23 cellular contexts compared by ENCODE assay signal in genomic region chr1:223872308-223872878, GRCh38. TPM values are rescaled to one million over a fixed set of nuclear protein-coding genes. Genes with fewer than 3 reads are reported as not detected.
DNase-seq lines count a peak whose midpoint lies in the region; ATAC-seq and TF ChIP-seq lines count a peak whose summit lies in the region.
"Had no signal": no experiment of that assay in that cellular context is flagged by ENCODE, and none has a peak within 500 bp of the region (broad histone marks: within the 10 kb centered on the region; RNA-seq: fewer than 3 reads in every experiment).

No MANE protein-coding gene starts in this region.

- DNase-seq in SK-N-SH, result no peak
- DNase-seq in dedifferentiated amniotic fluid mesenchymal stem cell (ENCODE audit: extremely low spot score), result peak; percentile 16
- DNase-seq in lower lobe of right lung, result no peak
- DNase-seq in cerebellar cortex (ENCODE audit: low spot score), result no peak
- no peak for DNase-seq in coronary artery (ENCODE audit: low spot score)
- DNase-seq in cerebellum (ENCODE audit: low spot score), result no peak
- DNase-seq in NCI-H2171 (lab: John Stamatoyannopoulos, UW), result no peak
- DNase-seq: activated CD4-positive, alpha-beta T cell treated with anti-CD3 and anti-CD28 coated beads for 4 hours; activated naive CD4-positive, alpha-beta T cell treated with anti-CD3 and anti-CD28 coated beads for 36 hours; COR-L47; DMS79; dorsolateral prefrontal cortex; H7; Kasumi-1; left ventricle myocardium superior; NCI-H1694; right cardiac atrium; RPMI8226; stimulated activated naive CD8-positive, alpha-beta T cell treated with anti-CD3 and anti-CD28 coated beads, Interleukin-15, Interleukin-2, amounts not matched to agents 100 U/mL and 50 U/mL, for 24 hours had no signal

- ATAC-seq in SK-N-SH treated with all-trans-retinoic acid at 6 μM for 48 hours (peak; percentile 22; the same call in 2 of the 3 replicates), lower lobe of right lung (peak; percentile 23 to 69)
- ATAC-seq: gastroesophageal sphincter; GM12878; left ventricle myocardium superior; right cardiac atrium; stimulated activated naive CD8-positive, alpha-beta T cell treated with anti-CD3 and anti-CD28 coated beads, Interleukin-15, Interleukin-2, amounts not matched to agents 100 U/mL and 50 U/mL, for 24 hours had no signal

- no peak overlapping the region for H3K4me2 ChIP-seq in SK-N-SH

- CTCF ChIA-PET in SK-N-SH (lab: Yijun Ruan, JAX), result interaction anchor here (0.5 kb wide), 1 partner anchor 1055 kb away, joined by 3 read pairs; no protein-coding TSS in a partner anchor

- H3K4me3 ChIP-seq in SK-N-SH (ENCODE audit: low read depth in 2 of 2, low read length in 1 of 2), result no peak overlapping the region
- no peak overlapping the region for H3K4me3 ChIP-seq in lower lobe of right lung
- no peak overlapping the region for H3K4me3 ChIP-seq in coronary artery
- H3K4me3 ChIP-seq: dorsolateral prefrontal cortex, gastroesophageal sphincter, GM12878 had no signal

- H3K79me2 ChIP-seq in SK-N-SH (ENCODE audit: insufficient read depth), result no peaks in the 10 kb centered on the region
- H3K79me2 ChIP-seq: parathyroid adenoma had no signal

- H3K27me3 ChIP-seq in SK-N-SH (ENCODE audit: insufficient read depth), result no peaks in the 10 kb centered on the region; the same call in 1 of the 2 replicates
- no peaks in the 10 kb centered on the region for H3K27me3 ChIP-seq in lower lobe of right lung (ENCODE audit: low read depth)

- no peak overlapping the region for H2AFZ ChIP-seq in SK-N-SH (ENCODE audit: low read depth)
- H2AFZ ChIP-seq: parathyroid adenoma had no signal

- POLR2A ChIA-PET in SK-N-SH (lab: Yijun Ruan, JAX), result no interaction called here

- H3K36me3 ChIP-seq in SK-N-SH (replicated peaks in 1 of 2; ENCODE audit: control insufficient read depth in 1 of 2, insufficient read depth in 2 of 2, low read length in 1 of 2) (no peaks in the 10 kb centered on the region), lower lobe of right lung (no peaks in the 10 kb centered on the region)
- H3K36me3 ChIP-seq: gastroesophageal sphincter had no signal

- H3K9me2 ChIP-seq in SK-N-SH, result no peaks in the 10 kb centered on the region

- no peak for TF ChIP-seq EP300 in SK-N-SH (IDR thresholded peaks at IDR 0.05; ENCODE audit: borderline replicate concordance in 1 of 2, low read depth in 1 of 2, low read length in 1 of 2)

- H3K27ac ChIP-seq in SK-N-SH (ENCODE audit: low read depth in 2 of 2, low read length in 1 of 2) (no peak overlapping the region), lower lobe of right lung (no peak overlapping the region), coronary artery (no peak overlapping the region)
- H3K27ac ChIP-seq: dorsolateral prefrontal cortex, gastroesophageal sphincter, parathyroid adenoma had no signal

- H4K20me1 ChIP-seq in SK-N-SH (ENCODE audit: insufficient read depth), result no peaks in the 10 kb centered on the region

- no peaks in the 10 kb centered on the region for H3F3A ChIP-seq in SK-N-SH (replicated peaks; ENCODE audit: insufficient read depth)

- no peaks in the 10 kb centered on the region for H3K9me3 ChIP-seq in SK-N-SH
- H3K9me3 ChIP-seq in lower lobe of right lung, result no peaks in the 10 kb centered on the region
- H3K9me3 ChIP-seq: gastroesophageal sphincter had no signal

- no peak overlapping the region for H3K9ac ChIP-seq in SK-N-SH
- H3K9ac ChIP-seq: parathyroid adenoma had no signal

- no peak for TF ChIP-seq CTCF in SK-N-SH (IDR thresholded peaks at IDR 0.05)
- TF ChIP-seq CTCF in lower lobe of right lung (IDR thresholded peaks at IDR 0.05), result no peak
- no peak for TF ChIP-seq CTCF in coronary artery (IDR thresholded peaks at IDR 0.05)

- WGBS in SK-N-SH (ENCODE audit: low lambda C conversion rate), result 87% methylated on average over 5 of the region's 5 CpGs

- TF ChIP-seq RAD21 in SK-N-SH (IDR thresholded peaks at IDR 0.05; ENCODE audit: low read length), result no peak

- H3K4me1 ChIP-seq in SK-N-SH (ENCODE audit: control insufficient read depth in 1 of 2, insufficient read depth in 2 of 2, low read depth in 1 of 2, low read length in 1 of 2), result no peaks in the 10 kb centered on the region; a peak in 2 of 4 replicates
- peaks cover 4% of the 10 kb centered on the region for H3K4me1 ChIP-seq in lower lobe of right lung
- H3K4me1 ChIP-seq: gastroesophageal sphincter had no signal

- intact Hi-C loops in lower lobe of right lung (cut with DNase I), result no loop called here

TF ChIP-seq in SK-N-SH treated with all-trans-retinoic acid at 6 μM for 48 hours, 23 proteins besides CTCF, POLR2A, EP300 and RAD21:
- TF ChIP-seq ZFP3 (CRISPR knock-in tag; IDR thresholded peaks at IDR 0.05), result no peak
- TF ChIP-seq SNAI2 (CRISPR knock-in tag; IDR thresholded peaks at IDR 0.05), result no peak
- TF ChIP-seq ZNF565 (CRISPR knock-in tag; conservative IDR thresholded peaks at IDR 0.05; ENCODE audit: low read depth), result no peak
- no peak for TF ChIP-seq BACH2 (CRISPR knock-in tag; IDR thresholded peaks at IDR 0.05; ENCODE audit: borderline replicate concordance)
- no peak for TF ChIP-seq ISL1 (CRISPR knock-in tag; IDR thresholded peaks at IDR 0.05)
- TF ChIP-seq RARB (CRISPR knock-in tag; IDR thresholded peaks at IDR 0.05), result no peak
- TF ChIP-seq OSR1 (CRISPR knock-in tag; IDR thresholded peaks at IDR 0.05), result no peak
- TF ChIP-seq ZNF70 (CRISPR knock-in tag; IDR thresholded peaks at IDR 0.05), result no peak
- TF ChIP-seq PPARA (CRISPR knock-in tag; IDR thresholded peaks at IDR 0.05; ENCODE audit: borderline replicate concordance), result no peak
- no peak for TF ChIP-seq ARNTL (CRISPR knock-in tag; IDR thresholded peaks at IDR 0.05; ENCODE audit: borderline replicate concordance, low read depth)
- no peak for TF ChIP-seq TOX (CRISPR knock-in tag; IDR thresholded peaks at IDR 0.05; ENCODE audit: borderline replicate concordance)
- no peak for TF ChIP-seq ZC3H10 (CRISPR knock-in tag; IDR thresholded peaks at IDR 0.05)
- no peak for TF ChIP-seq CSDC2 (CRISPR knock-in tag; IDR thresholded peaks at IDR 0.05)
- no peak for TF ChIP-seq ZFP30 (CRISPR knock-in tag; IDR thresholded peaks at IDR 0.05)

TF ChIP-seq in SK-N-SH, 30 proteins besides CTCF, POLR2A, EP300 and RAD21:
- TF ChIP-seq TCF12 (IDR thresholded peaks at IDR 0.05) (no peak), RXRA (IDR thresholded peaks at IDR 0.05; ENCODE audit: borderline replicate concordance, low read depth) (no peak), REST (IDR thresholded peaks at IDR 0.05; ENCODE audit: low read depth, low read length) (no peak), EZH2phosphoT487 (IDR thresholded peaks at IDR 0.05; ENCODE audit: borderline replicate concordance, low read depth) (no peak), SIN3A (IDR thresholded peaks at IDR 0.05; ENCODE audit: borderline replicate concordance, low read depth, low read length) (no peak), GATA2 (CRISPR knock-in tag; IDR thresholded peaks at IDR 0.05) (no peak), MXI1 (IDR thresholded peaks at IDR 0.05; ENCODE audit: low read depth, low read length) (no peak), USF2 (IDR thresholded peaks at IDR 0.05; ENCODE audit: borderline replicate concordance, low read depth, low read length) (no peak), RFX5 (IDR thresholded peaks at IDR 0.05; ENCODE audit: low read length) (no peak), TEAD4 (IDR thresholded peaks at IDR 0.05; ENCODE audit: borderline replicate concordance, insufficient read depth) (no peak)
- TF ChIP-seq, protein P1, sequence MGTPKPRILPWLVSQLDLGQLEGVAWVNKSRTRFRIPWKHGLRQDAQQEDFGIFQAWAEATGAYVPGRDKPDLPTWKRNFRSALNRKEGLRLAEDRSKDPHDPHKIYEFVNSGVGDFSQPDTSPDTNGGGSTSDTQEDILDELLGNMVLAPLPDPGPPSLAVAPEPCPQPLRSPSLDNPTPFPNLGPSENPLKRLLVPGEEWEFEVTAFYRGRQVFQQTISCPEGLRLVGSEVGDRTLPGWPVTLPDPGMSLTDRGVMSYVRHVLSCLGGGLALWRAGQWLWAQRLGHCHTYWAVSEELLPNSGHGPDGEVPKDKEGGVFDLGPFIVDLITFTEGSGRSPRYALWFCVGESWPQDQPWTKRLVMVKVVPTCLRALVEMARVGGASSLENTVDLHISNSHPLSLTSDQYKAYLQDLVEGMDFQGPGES (IDR thresholded peaks at IDR 0.05; ENCODE audit: low read depth, low read length), result no peak

RNA-seq across cellular contexts. Expression of gene TP53BP2, which starts 26.6 kb away (rescaled TPM):
- 11.4 and 14.8 TPM in 2 replicates for polyA plus RNA-seq in SK-N-SH (2012; rRNA removed)
- 13.5 and 13.9 TPM in 2 replicates for polyA plus RNA-seq in SK-N-SH (2012; cell fraction: cytosol; rRNA removed)
- polyA plus RNA-seq in SK-N-SH (2012; cell fraction: nucleus; rRNA removed), result 14.2 and 19.2 TPM in 2 replicates
- total RNA-seq in lower lobe of right lung (59.1 TPM), cerebellum (37.9 TPM)
